24 cellular contexts compared by ENCODE assay signal in the genomic region with DNA sequence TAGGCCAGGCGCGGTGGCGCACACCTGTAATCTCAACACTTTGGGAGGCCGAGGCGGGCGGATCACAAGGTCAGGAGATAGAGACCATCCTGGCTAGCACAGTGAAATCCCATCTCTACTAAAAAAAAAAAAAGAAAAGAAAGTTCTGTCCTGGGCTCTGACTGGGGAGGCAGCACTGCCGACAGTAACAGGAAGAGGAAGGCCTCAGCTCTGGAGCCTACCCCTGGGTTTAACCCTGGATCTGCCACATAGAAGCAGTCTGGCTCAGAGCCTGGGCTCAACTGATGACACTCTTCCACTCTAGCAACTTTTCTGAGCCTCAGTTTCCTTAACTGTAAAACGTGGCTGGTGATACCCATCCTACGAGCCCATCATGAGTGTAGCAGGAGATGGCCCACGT.
A peak's percentile ranks its signal among the peaks of the same experiment; 100 is the strongest.
DNase-seq lines count a peak whose midpoint lies in the region; ATAC-seq and TF ChIP-seq lines count a peak whose summit lies in the region.
"Had no signal": no experiment of that assay in that cellular context is flagged by ENCODE, and none has a peak within 500 bp of the region (broad histone marks: within the 10 kb centered on the region; RNA-seq: fewer than 3 reads in every experiment).

No MANE protein-coding gene starts in this region.

- peak; percentile 11 for DNase-seq in Right ventricle myocardium inferior (ENCODE audit: missing footprints)
- no peak for DNase-seq in left cardiac atrium
- DNase-seq in ascending aorta (ENCODE audit: low spot score in 2 of 2): no peak
- no peak for DNase-seq in body of pancreas
- no peak for DNase-seq in AML-193 (lab: John Stamatoyannopoulos, UW)
- DNase-seq in KBM-7: no peak
- DNase-seq: activated CD4-positive, alpha-beta T cell treated with anti-CD3 and anti-CD28 coated beads, Interleukin-2, amount 10 ng/mL, durations not matched to agents 24 days and 14 days; amygdala; C1 segment of cervical spinal cord; caudate nucleus; H9; kidney; NCI-H1092 treated with DMSO at 0.1 percent for 48 hours; NCI-H2029 treated with DMSO at 0.1 percent for 48 hours; NCI-H2227 treated with DMSO at 0.1 percent for 48 hours; stimulated activated CD4-positive, alpha-beta T cell treated with anti-CD3 and anti-CD28 coated beads, Interleukin-1b, Interleukin-23, amount 100 ng/mL, for 48 hours had no signal

- H3K9me3 ChIP-seq in ascending aorta (no peaks in the 10 kb centered on the region), neutrophil (no peaks in the 10 kb centered on the region), body of pancreas (no peaks in the 10 kb centered on the region)
- H3K9me3 ChIP-seq: suprapubic skin, vagina had no signal

- WGBS in body of pancreas, 2 donors: 81 to 88% methylated on average over 10 of the region's 10 CpGs

- H3K4me3 ChIP-seq in ascending aorta: no peak overlapping the region
- no peak overlapping the region for H3K4me3 ChIP-seq in neutrophil (ENCODE audit: low read depth in 1 of 2, low read length in 1 of 2)
- H3K4me3 ChIP-seq in body of pancreas: no peak overlapping the region
- H3K4me3 ChIP-seq: lung, skin epidermis, suprapubic skin, vagina had no signal

- peaks cover 47 to 71% of the 10 kb centered on the region in 2 donors for H3K36me3 ChIP-seq in ascending aorta
- peaks cover 80% of the 10 kb centered on the region for H3K36me3 ChIP-seq in neutrophil
- peaks cover 0 to 10% of the 10 kb centered on the region in 2 donors for H3K36me3 ChIP-seq in body of pancreas (replicated peaks in 1 of 2; ENCODE audit: insufficient read depth in 1 of 2, low read depth in 2 of 2)

- H3K27ac ChIP-seq in ascending aorta (peak overlapping the region; percentile 71), neutrophil (peak overlapping the region; percentile 97), body of pancreas (peak overlapping the region in 2 of 4 donors; percentile 36 to 43)
- H3K27ac ChIP-seq: HL-60, skin epidermis, suprapubic skin, vagina had no signal

- ATAC-seq in Right ventricle myocardium inferior (no peak), left cardiac atrium (no peak), GM21576 (IDR thresholded peaks at IDR 0.05; ENCODE audit: unreplicated experiment) (no peak), body of pancreas (no peak)
- ATAC-seq: activated T-helper 17 cell treated with anti-CD3 and anti-CD28 coated beads, Interleukin-2, amount 50 U/mL, for 72 hours had no signal

- H3K27me3 ChIP-seq in ascending aorta: no peaks in the 10 kb centered on the region
- H3K27me3 ChIP-seq in neutrophil: no peaks in the 10 kb centered on the region
- no peaks in the 10 kb centered on the region for H3K27me3 ChIP-seq in body of pancreas
- H3K27me3 ChIP-seq: suprapubic skin, vagina had no signal

- H3K4me1 ChIP-seq in ascending aorta (peaks cover 21 to 79% of the 10 kb centered on the region in 2 donors), neutrophil (ENCODE audit: control insufficient read depth in 1 of 2, insufficient read depth in 1 of 2, low read depth in 1 of 2, low read length in 1 of 2) (peaks cover 33 to 48% of the 10 kb centered on the region in 2 experiments), body of pancreas (peaks cover 51% of the 10 kb centered on the region)
- H3K4me1 ChIP-seq: suprapubic skin had no signal

- intact Hi-C loops in Right ventricle myocardium inferior (cut with DNase I): no loop called here
- intact Hi-C loops in left cardiac atrium (cut with DNase I): loop anchor here in 1 of 2 donors (10.0 kb wide), 2 partner anchors 56 to 176 kb away; partner anchors contain the start of gene ACTN1
- intact Hi-C loops in ascending aorta (cut with DNase I): loop anchor here (10.0 kb wide), 1 partner anchor 56 kb away; the partner anchor contains the start of gene ACTN1
- intact Hi-C loops in body of pancreas (cut with DNase I): no loop called here

- no peak for TF ChIP-seq POLR2A in body of pancreas (IDR thresholded peaks at IDR 0.05)

- in situ Hi-C loops in KBM-7 (cut with MboI; ENCODE audit: low pct_unique_long_range_greater_than_20kb, low sequenced_read_pairs): loop anchor here (25.0 kb wide), 1 partner anchor 169 kb away; no protein-coding TSS in a partner anchor

- TF ChIP-seq CTCF in ascending aorta (IDR thresholded peaks at IDR 0.05): no peak
- TF ChIP-seq CTCF in neutrophil (IDR thresholded peaks at IDR 0.05): no peak
- TF ChIP-seq CTCF in body of pancreas (IDR thresholded peaks at IDR 0.05): no peak
